In genomic region chr11:1087961-1088926, GRCh38 we compare ENCODE assay signal across 29 cellular contexts. TPM values are rescaled to one million over a fixed set of nuclear protein-coding genes. Genes with fewer than 3 reads are reported as not detected.
DNase-seq lines count a peak whose midpoint lies in the region; ATAC-seq, FAIRE-seq and TF ChIP-seq lines count a peak whose summit lies in the region.
"Had no signal": no experiment of that assay in that cellular context is flagged by ENCODE, and none has a peak within 500 bp of the region (broad histone marks: within the 10 kb centered on the region; RNA-seq: fewer than 3 reads in every experiment).

No MANE protein-coding gene starts in this region.

- no peak for FAIRE-seq in HepG2 (lab: Jason Lieb, UNC)
- FAIRE-seq: RCC 7860 had no signal

- H3K4me2 ChIP-seq in HepG2 (ENCODE audit: low read depth, low read length) (no peak overlapping the region), trophoblast cell (ENCODE audit: low read length) (no peak overlapping the region)
- H3K4me2 ChIP-seq: neural progenitor cell had no signal

- no peak overlapping the region for H3K27ac ChIP-seq in HepG2 (ENCODE audit: extremely low read length, insufficient read depth, low read length)
- H3K27ac ChIP-seq in upper lobe of right lung, result no peak overlapping the region
- H3K27ac ChIP-seq in esophagus muscularis mucosa (replicated peaks in 1 of 4), result no peak overlapping the region
- H3K27ac ChIP-seq in trophoblast cell (ENCODE audit: low read depth, low read length), result no peak overlapping the region
- H3K27ac ChIP-seq: gastroesophageal sphincter, neural progenitor cell, SK-N-MC, uterus had no signal

- H3K27ac Mint-ChIP-seq in T-helper 17 cell, result no peak overlapping the region
- H3K27ac Mint-ChIP-seq: activated CD8-positive, alpha-beta T cell treated with anti-CD3 and anti-CD28 coated beads, Interleukin-2, amount 10 ng/mL, durations not matched to agents 7 days and 5 days; activated naive CD4-positive, alpha-beta T cell treated with anti-CD3 and anti-CD28 coated beads for 36 hours; neural progenitor cell had no signal

- TF ChIP-seq EP300 in HepG2 (IDR thresholded peaks at IDR 0.05; ENCODE audit: low read depth in 2 of 2, low read length in 2 of 2) (no peak), HepG2 (CRISPR knock-in tag; IDR thresholded peaks at IDR 0.05; ENCODE audit: borderline replicate concordance) (no peak), esophagus muscularis mucosa (IDR thresholded peaks at IDR 0.05) (no peak)

- no peak for TF ChIP-seq RAD21 in HepG2 (CRISPR knock-in tag; IDR thresholded peaks at IDR 0.05)

- H3K9me3 ChIP-seq in T-helper 17 cell (ENCODE audit: control insufficient read depth, low read length, poor library complexity, severe bottlenecking) (no peaks in the 10 kb centered on the region), HepG2 (ENCODE audit: low read length) (no peaks in the 10 kb centered on the region), upper lobe of right lung (no peaks in the 10 kb centered on the region), esophagus muscularis mucosa (no peaks in the 10 kb centered on the region), trophoblast cell (ENCODE audit: insufficient read depth, low read depth, low read length) (peaks cover 53% of the 10 kb centered on the region)
- H3K9me3 ChIP-seq: gastroesophageal sphincter, uterus had no signal

- no peaks in the 10 kb centered on the region for H3K36me3 Mint-ChIP-seq in T-helper 17 cell (ENCODE audit: low read depth)
- H3K36me3 Mint-ChIP-seq: neural progenitor cell had no signal

- CTCF ChIA-PET in HepG2 (lab: Yijun Ruan, JAX; ENCODE audit: low intra/inter-chr PET ratio, low total read pairs), result no interaction called here

- POLR2A ChIA-PET in HepG2 (lab: Yijun Ruan, JAX), result no interaction called here

- H3K79me1 ChIP-seq in trophoblast cell (ENCODE audit: low read length), result no peaks in the 10 kb centered on the region

- H3K9ac ChIP-seq in HepG2 (ENCODE audit: insufficient read depth, low read depth, low read length), result no peak overlapping the region
- H3K9ac ChIP-seq in trophoblast cell (ENCODE audit: low read length), result no peak overlapping the region
- H3K9ac ChIP-seq: neural progenitor cell had no signal

- ATAC-seq in left ventricle myocardium superior (no peak), T-helper 17 cell (no peak), HepG2 (no peak), upper lobe of right lung (no peak)
- ATAC-seq: activated CD8-positive, alpha-beta T cell treated with anti-CD3 and anti-CD28 coated beads, Interleukin-2, amount 10 ng/mL, durations not matched to agents 7 days and 5 days; activated T-cell treated with anti-CD3 and anti-CD28 coated beads, Interleukin-2, amount 50 U/mL, for 4 hours; esophagus mucosa; gastroesophageal sphincter had no signal

- H3K79me2 ChIP-seq in HepG2 (ENCODE audit: insufficient read depth, low read length), result no peaks in the 10 kb centered on the region
- no peaks in the 10 kb centered on the region for H3K79me2 ChIP-seq in trophoblast cell (ENCODE audit: control insufficient read depth, insufficient read depth, low read length, poor library complexity)

- no peak for TF ChIP-seq CTCF in HepG2 (CRISPR knock-in tag; IDR thresholded peaks at IDR 0.05)
- no peak for TF ChIP-seq CTCF in upper lobe of right lung (IDR thresholded peaks at IDR 0.05)
- TF ChIP-seq CTCF in esophagus muscularis mucosa (IDR thresholded peaks at IDR 0.05), result no peak

- H2AFZ ChIP-seq in HepG2 (ENCODE audit: low read length), result no peak overlapping the region
- H2AFZ ChIP-seq in trophoblast cell (ENCODE audit: insufficient read depth, low read length, poor library complexity), result no peak overlapping the region
- H2AFZ ChIP-seq: neural progenitor cell had no signal

- peaks cover 4% of the 10 kb centered on the region for H3K27me3 Mint-ChIP-seq in T-helper 17 cell
- H3K27me3 Mint-ChIP-seq: central memory CD8-positive, alpha-beta T cell had no signal

- no peak overlapping the region for H3K18ac ChIP-seq in trophoblast cell (ENCODE audit: low read length)

- no peak overlapping the region for H3K14ac ChIP-seq in trophoblast cell (ENCODE audit: low read length)

- WGBS in HepG2 (ENCODE audit: low lambda C conversion rate), result 42% methylated on average over 26 of the region's 40 CpGs
- 92% methylated on average over 31 of the region's 40 CpGs for WGBS in esophagus muscularis mucosa
- no CpG with 5 or more reads among the region's 40 CpGs for WGBS in trophoblast cell (ENCODE audit: extremely low coverage, insufficient coverage, insufficient read length)

- H4K20me1 ChIP-seq in HepG2 (ENCODE audit: insufficient read depth, low read length), result no peaks in the 10 kb centered on the region

- H4K91ac ChIP-seq in trophoblast cell (ENCODE audit: low read depth, low read length), result no peak overlapping the region

- H2BK5ac ChIP-seq in trophoblast cell (ENCODE audit: low read depth, low read length, poor library complexity), result no peak overlapping the region

- TF ChIP-seq POLR2A in HepG2 (IDR thresholded peaks at IDR 0.05; ENCODE audit: insufficient read depth in 1 of 2, low read depth in 2 of 2, low read length in 2 of 2), result no peak
- no peak for TF ChIP-seq POLR2A in esophagus muscularis mucosa (IDR thresholded peaks at IDR 0.05; ENCODE audit: low read depth)

- H4K12ac ChIP-seq in trophoblast cell (ENCODE audit: low read depth, low read length), result no peak overlapping the region

- H3K4ac ChIP-seq in trophoblast cell (ENCODE audit: low read depth, low read length), result no peak overlapping the region

- H3K23ac ChIP-seq in trophoblast cell (ENCODE audit: low read length), result no peak overlapping the region

- H3K27me3 ChIP-seq in HepG2 (ENCODE audit: control insufficient read depth in 1 of 2, insufficient read depth in 2 of 2, low read length in 2 of 2), result peaks cover 14 to 55% of the 10 kb centered on the region in 2 experiments; a peak in 4 of 5 replicates
- no peaks in the 10 kb centered on the region for H3K27me3 ChIP-seq in upper lobe of right lung
- H3K27me3 ChIP-seq in esophagus muscularis mucosa, result peaks cover 0 to 33% (median 0%) of the 10 kb centered on the region in 4 donors
- no peaks in the 10 kb centered on the region for H3K27me3 ChIP-seq in trophoblast cell (ENCODE audit: insufficient read depth, low read length)
- H3K27me3 ChIP-seq: neural progenitor cell, uterus had no signal

- no peak overlapping the region for H2BK12ac ChIP-seq in trophoblast cell (ENCODE audit: low read length)

- no peak overlapping the region for H3K4me3 Mint-ChIP-seq in T-helper 17 cell
- H3K4me3 Mint-ChIP-seq: activated CD8-positive, alpha-beta T cell treated with anti-CD3 and anti-CD28 coated beads, Interleukin-2, amount 10 ng/mL, durations not matched to agents 7 days and 5 days; activated naive CD4-positive, alpha-beta T cell treated with anti-CD3 and anti-CD28 coated beads for 36 hours; activated T-cell treated with anti-CD3 and anti-CD28 coated beads, Interleukin-2, amount 50 U/mL, for 4 hours; central memory CD8-positive, alpha-beta T cell; neural progenitor cell had no signal

- H3K4me1 ChIP-seq in HepG2 (ENCODE audit: insufficient read depth, low read length), result no peaks in the 10 kb centered on the region
- no peaks in the 10 kb centered on the region for H3K4me1 ChIP-seq in upper lobe of right lung
- no peaks in the 10 kb centered on the region for H3K4me1 ChIP-seq in esophagus muscularis mucosa
- H3K4me1 ChIP-seq in trophoblast cell (ENCODE audit: control insufficient read depth in 1 of 2, insufficient read depth in 2 of 2, low read length in 2 of 2), result no peaks in the 10 kb centered on the region
- H3K4me1 ChIP-seq: gastroesophageal sphincter, neural progenitor cell, uterus had no signal

- no peaks in the 10 kb centered on the region for H3K36me3 ChIP-seq in HepG2 (replicated peaks in 1 of 2; ENCODE audit: control insufficient read depth in 1 of 2, insufficient read depth in 2 of 2, low read length in 2 of 2)
- no peaks in the 10 kb centered on the region for H3K36me3 ChIP-seq in upper lobe of right lung
- H3K36me3 ChIP-seq in esophagus muscularis mucosa, result no peaks in the 10 kb centered on the region
- peaks cover 0 to 2% of the 10 kb centered on the region in 2 experiments for H3K36me3 ChIP-seq in trophoblast cell (ENCODE audit: control insufficient read depth in 1 of 2, insufficient read depth in 2 of 2, low read length in 2 of 2)
- H3K36me3 ChIP-seq: gastroesophageal sphincter, neural progenitor cell, uterus had no signal

- H2BK120ac ChIP-seq in trophoblast cell (ENCODE audit: insufficient read depth, low read length, poor library complexity), result no peak overlapping the region

- peaks cover 2% of the 10 kb centered on the region for H3K4me1 Mint-ChIP-seq in T-helper 17 cell
- H3K4me1 Mint-ChIP-seq: central memory CD8-positive, alpha-beta T cell had no signal

- no peak overlapping the region for H4K8ac ChIP-seq in trophoblast cell (ENCODE audit: low read depth, low read length)

- intact Hi-C loops in cardiac septum (cut with DNase I), result no loop called here
- intact Hi-C loops in left ventricle myocardium superior (cut with micrococcal nuclease), result no loop called here
- intact Hi-C loops in HepG2 (cut with micrococcal nuclease; ENCODE audit: unreplicated experiment), result no loop called here
- intact Hi-C loops in upper lobe of right lung (cut with DNase I), result no loop called here
- intact Hi-C loops in esophagus muscularis mucosa (cut with DNase I), result no loop called here

- H3K4me3 ChIP-seq in HepG2 (replicated peaks in 1 of 3; ENCODE audit: insufficient read depth in 1 of 3, low read depth in 2 of 3, low read length in 3 of 3), result no peak overlapping the region
- no peak overlapping the region for H3K4me3 ChIP-seq in upper lobe of right lung
- no peak overlapping the region for H3K4me3 ChIP-seq in esophagus muscularis mucosa
- H3K4me3 ChIP-seq in trophoblast cell (ENCODE audit: low read depth, low read length), result no peak overlapping the region
- H3K4me3 ChIP-seq: gastroesophageal sphincter, neural progenitor cell, SK-N-MC, uterus had no signal

- BruUV-seq in HepG2 (replicated peaks; lab: Mats Ljungman, UMichigan), result no TSS peak

- no peak overlapping the region for H2AK5ac ChIP-seq in trophoblast cell (ENCODE audit: low read length)

- in situ Hi-C loops in HepG2 (cut with HindIII; ENCODE audit: extremely low pct_ligation_motif_present, low pct_unique_long_range_greater_than_20kb), result no loop called here

- DNase-seq in cardiac septum (ENCODE audit: low spot score) (peak; percentile 50), left ventricle myocardium superior (no peak), T-helper 17 cell (peak in 2 of 3 donors; percentile 0 to 5), HepG2 (ENCODE audit: low spot score) (peak; percentile 12), upper lobe of right lung (peak; percentile 48), COLO829 (ENCODE audit: low spot score) (no peak), esophagus muscularis mucosa (ENCODE audit: extremely low spot score) (no peak), trophoblast cell (no peak)
- DNase-seq: ACHN; activated CD8-positive, alpha-beta T cell treated with anti-CD3 and anti-CD28 coated beads, Interleukin-2, amount 10 ng/mL, durations not matched to agents 7 days and 5 days; activated naive CD4-positive, alpha-beta T cell treated with anti-CD3 and anti-CD28 coated beads for 36 hours; activated T-cell treated with anti-CD3 and anti-CD28 coated beads, Interleukin-2, amount 50 U/mL, for 4 hours; C1 segment of cervical spinal cord; effector CD4-positive, alpha-beta T cell; KG1; NCI-H1048; NCI-H1930; NCI-H226; uterus had no signal

RNA-seq across cellular contexts. Expression of gene MUC2, which starts 13.6 kb away (rescaled TPM):
- 0.03 TPM for total RNA-seq in cardiac septum
- not detected for total RNA-seq in left ventricle myocardium superior
- total RNA-seq in T-helper 17 cell, result not detected
- not detected in 2 replicates for total RNA-seq in HepG2 (2016; rRNA removed; fragmentation: Illumina TruSeq; extraction: Trizol)
- total RNA-seq in HepG2 (2016; cell fraction: cytosol; rRNA removed; fragmentation: Illumina TruSeq; extraction: Trizol; ENCODE audit: low read depth), result not detected in 2 replicates
- not detected in 2 replicates for total RNA-seq in HepG2 (2016; cell fraction: insoluble cytoplasmic fraction; rRNA removed; fragmentation: Illumina TruSeq; extraction: Trizol)
- total RNA-seq in HepG2 (2016; cell fraction: membrane; rRNA removed; fragmentation: Illumina TruSeq; extraction: Trizol), result not detected in 2 replicates
- not detected in 2 replicates for total RNA-seq in HepG2 (2016; cell fraction: nucleus; rRNA removed; fragmentation: Illumina TruSeq; extraction: Trizol)
- under 0.01 TPM in 1 of 2 replicates, not detected in the other for polyA plus RNA-seq in HepG2 (2011; rRNA removed)
- polyA plus RNA-seq in HepG2 (2011; cell fraction: cytosol; rRNA removed), result not detected in 2 replicates
- under 0.01 and 0.02 TPM in 2 replicates for polyA plus RNA-seq in HepG2 (2011; cell fraction: nucleus; rRNA removed)
- polyA plus RNA-seq in HepG2 (2012), result not detected in 2 replicates
- not detected in 2 replicates for polyA plus RNA-seq in HepG2 (2016; cell fraction: cytosol; fragmentation: Illumina TruSeq; extraction: Trizol; ENCODE audit: low read depth)
- polyA plus RNA-seq in HepG2 (2016; cell fraction: insoluble cytoplasmic fraction; fragmentation: Illumina TruSeq; extraction: Trizol; ENCODE audit: low read depth), result not detected in 2 replicates
- not detected in 2 replicates for polyA plus RNA-seq in HepG2 (2016; cell fraction: membrane; fragmentation: Illumina TruSeq; extraction: Trizol; ENCODE audit: low read depth)
- not detected in 2 replicates for polyA plus RNA-seq in HepG2 (2016; cell fraction: nucleus; fragmentation: Illumina TruSeq; extraction: Trizol; ENCODE audit: insufficient read depth, low read depth)
- polyA minus RNA-seq in HepG2 (2011; rRNA and poly(A)+ RNA removed; ENCODE audit: low replicate concordance), result 0.22 TPM in 1 of 2 replicates, not detected in the other
- not detected in 2 replicates for polyA minus RNA-seq in HepG2 (2011; cell fraction: cytosol; rRNA and poly(A)+ RNA removed)
- not detected in 2 replicates for polyA minus RNA-seq in HepG2 (2011; cell fraction: nucleus; rRNA and poly(A)+ RNA removed)
- not detected for total RNA-seq in upper lobe of right lung
- under 1 TPM in 1 of 4 donors, not detected in 3; 0.34 TPM for total RNA-seq in esophagus muscularis mucosa
- 0.01 TPM in 2 replicates for polyA plus RNA-seq in trophoblast cell (2013)
- total RNA-seq: activated CD8-positive, alpha-beta T cell treated with anti-CD3 and anti-CD28 coated beads, Interleukin-2, amount 10 ng/mL, durations not matched to agents 7 days and 5 days; activated naive CD4-positive, alpha-beta T cell treated with anti-CD3 and anti-CD28 coated beads for 36 hours; G401; pulmonary artery endothelial cell; T-helper 2 cell treated with Interferon-gamma antibody and Interleukin-4, amounts not matched to agents 100 ng/mL and 5 ng/mL, for 36 hours had no signal

RNA-seq across cellular contexts. Expression of gene MUC6, which starts 51.7 kb away (rescaled TPM):
- total RNA-seq in cardiac septum (not detected), left ventricle myocardium superior (not detected), T-helper 17 cell (not detected), HepG2 (2016; rRNA removed; fragmentation: Illumina TruSeq; extraction: Trizol) (not detected in 2 replicates), upper lobe of right lung (not detected), esophagus muscularis mucosa (not detected)
- total RNA-seq in HepG2 (2016; cell fraction: cytosol; rRNA removed; fragmentation: Illumina TruSeq; extraction: Trizol; ENCODE audit: low read depth), result not detected in 2 replicates
- not detected in 2 replicates for total RNA-seq in HepG2 (2016; cell fraction: insoluble cytoplasmic fraction; rRNA removed; fragmentation: Illumina TruSeq; extraction: Trizol)
- total RNA-seq in HepG2 (2016; cell fraction: membrane; rRNA removed; fragmentation: Illumina TruSeq; extraction: Trizol), result not detected in 2 replicates
- not detected in 2 replicates for total RNA-seq in HepG2 (2016; cell fraction: nucleus; rRNA removed; fragmentation: Illumina TruSeq; extraction: Trizol)
- polyA plus RNA-seq in HepG2 (2011; rRNA removed), result not detected in 2 replicates
- polyA plus RNA-seq in HepG2 (2011; cell fraction: cytosol; rRNA removed), result not detected in 2 replicates
- not detected in 2 replicates for polyA plus RNA-seq in HepG2 (2011; cell fraction: nucleus; rRNA removed)
- polyA plus RNA-seq in HepG2 (2012), result 0.03 and 0.08 TPM in 2 replicates
- polyA plus RNA-seq in HepG2 (2016; cell fraction: cytosol; fragmentation: Illumina TruSeq; extraction: Trizol; ENCODE audit: low read depth), result not detected in 2 replicates
- polyA plus RNA-seq in HepG2 (2016; cell fraction: insoluble cytoplasmic fraction; fragmentation: Illumina TruSeq; extraction: Trizol; ENCODE audit: low read depth), result not detected in 2 replicates
- not detected in 2 replicates for polyA plus RNA-seq in HepG2 (2016; cell fraction: membrane; fragmentation: Illumina TruSeq; extraction: Trizol; ENCODE audit: low read depth)
- not detected in 2 replicates for polyA plus RNA-seq in HepG2 (2016; cell fraction: nucleus; fragmentation: Illumina TruSeq; extraction: Trizol; ENCODE audit: insufficient read depth, low read depth)
- not detected in 2 replicates for polyA minus RNA-seq in HepG2 (2011; rRNA and poly(A)+ RNA removed; ENCODE audit: low replicate concordance)
- not detected in 2 replicates for polyA minus RNA-seq in HepG2 (2011; cell fraction: cytosol; rRNA and poly(A)+ RNA removed)
- not detected in 2 replicates for polyA minus RNA-seq in HepG2 (2011; cell fraction: nucleus; rRNA and poly(A)+ RNA removed)
- polyA plus RNA-seq in trophoblast cell (2013), result 0.01 and 0.04 TPM in 2 replicates
- total RNA-seq: activated CD8-positive, alpha-beta T cell treated with anti-CD3 and anti-CD28 coated beads, Interleukin-2, amount 10 ng/mL, durations not matched to agents 7 days and 5 days; activated naive CD4-positive, alpha-beta T cell treated with anti-CD3 and anti-CD28 coated beads for 36 hours; aorta; esophagus mucosa; G401; pulmonary artery endothelial cell; T-helper 2 cell treated with Interferon-gamma antibody and Interleukin-4, amounts not matched to agents 100 ng/mL and 5 ng/mL, for 36 hours had no signal

Comparison
In these comparisons a context has a peak if more than half of its experiments do, and no peak if none do; other contexts are left out.
1. DNase-seq: peak in cardiac septum (single experiment), T-helper 17 cell (2 of 3), HepG2 (single experiment) and upper lobe of right lung (single experiment); none in left ventricle myocardium superior (single experiment), COLO829 (single experiment), esophagus muscularis mucosa (single experiment) and trophoblast cell (0 of 2).